Comparison of ENCODE assay signal across 1 cellular context in the genomic region with DNA sequence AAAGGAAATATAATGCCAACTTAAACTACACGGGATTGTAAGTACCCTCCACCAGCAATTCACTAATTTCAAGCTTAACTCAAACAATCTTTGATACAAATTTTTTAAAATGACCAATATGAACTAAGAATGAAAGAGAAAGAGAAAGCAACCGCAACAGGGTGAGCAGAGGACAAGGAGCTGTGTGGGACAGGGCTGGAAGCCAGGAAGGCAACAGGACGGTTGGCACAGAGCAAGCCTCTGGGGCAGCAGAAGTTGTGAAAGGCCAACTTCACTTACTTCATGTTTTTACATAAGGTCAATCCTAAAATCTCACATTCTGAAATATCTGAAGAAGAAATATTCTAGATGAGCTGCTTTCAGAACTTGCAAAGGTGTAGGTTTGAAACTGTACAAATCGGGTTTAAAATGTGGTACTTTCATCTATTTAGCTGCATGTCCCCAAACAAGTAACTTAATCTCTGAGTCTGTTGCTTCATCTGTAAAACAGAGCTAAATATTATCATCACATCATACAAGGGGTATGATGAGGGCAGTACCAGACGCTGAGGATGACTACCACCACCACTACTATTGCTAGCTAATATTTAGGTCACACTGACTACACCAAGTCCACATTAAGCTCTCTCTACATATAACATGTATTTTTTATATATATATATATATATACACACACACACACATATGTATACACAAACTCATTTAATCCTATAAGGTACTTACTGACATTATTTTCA.
TF ChIP-seq lines count a peak whose summit lies in the region.

No MANE protein-coding gene starts in this region.

TF ChIP-seq in WTC11, 78 proteins besides CTCF, POLR2A, EP300 and RAD21 (continued from another document):
- TF ChIP-seq, protein P1, sequence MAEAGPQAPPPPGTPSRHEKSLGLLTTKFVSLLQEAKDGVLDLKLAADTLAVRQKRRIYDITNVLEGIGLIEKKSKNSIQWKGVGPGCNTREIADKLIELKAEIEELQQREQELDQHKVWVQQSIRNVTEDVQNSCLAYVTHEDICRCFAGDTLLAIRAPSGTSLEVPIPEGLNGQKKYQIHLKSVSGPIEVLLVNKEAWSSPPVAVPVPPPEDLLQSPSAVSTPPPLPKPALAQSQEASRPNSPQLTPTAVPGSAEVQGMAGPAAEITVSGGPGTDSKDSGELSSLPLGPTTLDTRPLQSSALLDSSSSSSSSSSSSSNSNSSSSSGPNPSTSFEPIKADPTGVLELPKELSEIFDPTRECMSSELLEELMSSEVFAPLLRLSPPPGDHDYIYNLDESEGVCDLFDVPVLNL (CRISPR knock-in tag; IDR thresholded peaks at IDR 0.05; ENCODE audit: borderline replicate concordance, low read depth), result no peak
- TF ChIP-seq NFE2L1 (CRISPR knock-in tag; IDR thresholded peaks at IDR 0.05), result no peak
- TF ChIP-seq, protein P2, sequence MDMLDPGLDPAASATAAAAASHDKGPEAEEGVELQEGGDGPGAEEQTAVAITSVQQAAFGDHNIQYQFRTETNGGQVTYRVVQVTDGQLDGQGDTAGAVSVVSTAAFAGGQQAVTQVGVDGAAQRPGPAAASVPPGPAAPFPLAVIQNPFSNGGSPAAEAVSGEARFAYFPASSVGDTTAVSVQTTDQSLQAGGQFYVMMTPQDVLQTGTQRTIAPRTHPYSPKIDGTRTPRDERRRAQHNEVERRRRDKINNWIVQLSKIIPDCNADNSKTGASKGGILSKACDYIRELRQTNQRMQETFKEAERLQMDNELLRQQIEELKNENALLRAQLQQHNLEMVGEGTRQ (CRISPR knock-in tag; IDR thresholded peaks at IDR 0.05), result no peak
- TF ChIP-seq NFATC4 (CRISPR knock-in tag; IDR thresholded peaks at IDR 0.05), result no peak
- TF ChIP-seq ATF1 (CRISPR knock-in tag; IDR thresholded peaks at IDR 0.05), result no peak
